24 cellular contexts compared by ENCODE assay signal in the genomic region with DNA sequence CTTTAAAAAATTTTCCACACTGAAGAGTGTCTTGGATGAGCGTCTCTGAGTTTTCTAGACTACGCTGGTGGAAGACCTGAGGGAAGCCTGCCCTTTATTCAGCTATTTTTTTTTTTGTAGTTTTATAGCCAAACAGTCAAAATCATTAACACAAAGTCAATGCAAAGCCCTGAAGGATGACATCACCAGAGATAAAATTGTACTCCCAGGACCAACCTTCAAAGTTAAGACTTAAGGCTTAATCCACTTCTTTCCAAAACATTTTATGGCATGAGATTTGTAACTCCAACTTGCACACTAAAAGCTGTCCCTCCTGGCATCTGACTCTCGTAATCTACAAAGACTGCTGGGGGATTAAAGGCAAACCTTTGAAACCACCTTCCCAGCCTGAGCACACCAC.
"Had no signal": no experiment of that assay in that cellular context is flagged by ENCODE, and none has a peak within 500 bp of the region (broad histone marks: within the 10 kb centered on the region; RNA-seq: fewer than 3 reads in every experiment).

No MANE protein-coding gene starts in this region.

- H3K36me3 Mint-ChIP-seq: immature natural killer cell; stimulated activated effector memory CD8-positive, alpha-beta T cell treated with anti-CD3 and anti-CD28 coated beads, Interleukin-12 subunit alpha, Interleukin-12 subunit beta, amount 100 ng/mL, for 72 hours had no signal

- H3K27me3 Mint-ChIP-seq: naive thymus-derived CD8-positive, alpha-beta T cell; stimulated activated naive CD8-positive, alpha-beta T cell treated with anti-CD3 and anti-CD28 coated beads, Interleukin-15, Interleukin-2, amounts not matched to agents 100 ng/mL and 50 ng/mL, for 24 hours had no signal

- H3K9me3 Mint-ChIP-seq: neural crest cell; stimulated activated effector memory CD8-positive, alpha-beta T cell treated with anti-CD3 and anti-CD28 coated beads, Interleukin-12 subunit alpha, Interleukin-12 subunit beta, amount 100 ng/mL, for 72 hours; stimulated activated naive CD8-positive, alpha-beta T cell treated with anti-CD3 and anti-CD28 coated beads, Interleukin-15, Interleukin-2, amounts not matched to agents 100 ng/mL and 50 ng/mL, for 24 hours had no signal

- H3K27me3 ChIP-seq: heart left ventricle, pancreas, spleen, suprapubic skin, tibial artery, upper lobe of right lung had no signal

- H3K4me1 Mint-ChIP-seq: immature natural killer cell; naive thymus-derived CD8-positive, alpha-beta T cell; stimulated activated effector memory CD8-positive, alpha-beta T cell treated with anti-CD3 and anti-CD28 coated beads, Interleukin-12 subunit alpha, Interleukin-12 subunit beta, amount 100 ng/mL, for 72 hours had no signal

- H3K36me3 ChIP-seq: heart left ventricle, left ventricle myocardium inferior, prostate gland, spleen, suprapubic skin, thoracic aorta, tibial artery, upper lobe of right lung had no signal

- DNase-seq: heart left ventricle; hypothalamus; immature natural killer cell; left ventricle myocardium inferior; naive thymus-derived CD8-positive, alpha-beta T cell; nucleus accumbens; retina; right cardiac atrium; stimulated activated CD4-positive, alpha-beta T cell treated with anti-CD3 and anti-CD28 coated beads, Interleukin-4, amount 100 ng/mL, for 24 hours; stimulated activated naive CD4-positive, alpha-beta T cell; trophoblast cell had no signal

- H3K9me3 ChIP-seq: heart left ventricle, left ventricle myocardium inferior, pancreas, prostate gland, spleen, suprapubic skin, thoracic aorta, tibial artery, upper lobe of right lung had no signal

- H3K27ac Mint-ChIP-seq: immature natural killer cell; stimulated activated effector memory CD8-positive, alpha-beta T cell treated with anti-CD3 and anti-CD28 coated beads, Interleukin-12 subunit alpha, Interleukin-12 subunit beta, amount 100 ng/mL, for 72 hours; stimulated activated naive CD8-positive, alpha-beta T cell treated with anti-CD3 and anti-CD28 coated beads, Interleukin-15, Interleukin-2, amounts not matched to agents 100 ng/mL and 50 ng/mL, for 24 hours had no signal

- H3K4me3 ChIP-seq: heart left ventricle, left ventricle myocardium inferior, lung, pancreas, prostate gland, skin epidermis, spleen, suprapubic skin, thoracic aorta, tibial artery, upper lobe of right lung had no signal

- FAIRE-seq: islet of Langerhans, pancreas had no signal

- H3K4me3 Mint-ChIP-seq: immature natural killer cell; naive thymus-derived CD8-positive, alpha-beta T cell; neural crest cell; stimulated activated effector memory CD8-positive, alpha-beta T cell treated with anti-CD3 and anti-CD28 coated beads, Interleukin-12 subunit alpha, Interleukin-12 subunit beta, amount 100 ng/mL, for 72 hours; stimulated activated naive CD8-positive, alpha-beta T cell treated with anti-CD3 and anti-CD28 coated beads, Interleukin-15, Interleukin-2, amounts not matched to agents 100 ng/mL and 50 ng/mL, for 24 hours had no signal

- H3K27ac ChIP-seq: heart left ventricle, left ventricle myocardium inferior, pancreas, prostate gland, skin epidermis, spleen, suprapubic skin, thoracic aorta, tibial artery, upper lobe of right lung had no signal

- H3K4me1 ChIP-seq: heart left ventricle, left ventricle myocardium inferior, pancreas, prostate gland, spleen, upper lobe of right lung had no signal
